22 cellular contexts compared by ENCODE assay signal in genomic region chr4:5018603-5019002, GRCh38. TPM values are rescaled to one million over a fixed set of nuclear protein-coding genes. Genes with fewer than 3 reads are reported as not detected.
A peak's percentile ranks its signal among the peaks of the same experiment; 100 is the strongest.
DNase-seq lines count a peak whose midpoint lies in the region; ATAC-seq and TF ChIP-seq lines count a peak whose summit lies in the region.
"Had no signal": no experiment of that assay in that cellular context is flagged by ENCODE, and none has a peak within 500 bp of the region (broad histone marks: within the 10 kb centered on the region; RNA-seq: fewer than 3 reads in every experiment).

No MANE protein-coding gene starts in this region.

- H3K27ac Mint-ChIP-seq in natural killer cell (peak overlapping the region in 1 of 2 donors; percentile 45), WTC11 (no peak overlapping the region)
- no peak overlapping the region for H3K27ac Mint-ChIP-seq in natural killer cell treated with Interleukin-12 subunit alpha and Interleukin-12 subunit beta and Interleukin-15 and Interleukin-18, amount 100 ng/mL, for 72 hours
- H3K27ac Mint-ChIP-seq: activated naive CD8-positive, alpha-beta T cell treated with anti-CD3 and anti-CD28 coated beads for 36 hours; type B pancreatic cell had no signal

- intact Hi-C loops in natural killer cell (cut with micrococcal nuclease) (no loop called here), tibial artery (cut with DNase I; ENCODE audit: low total_unique reads) (no loop called here)

- peaks cover 0 to 5% (median 2%) of the 10 kb centered on the region in 4 donors for H3K4me1 ChIP-seq in tibial artery
- H3K4me1 ChIP-seq: parathyroid adenoma, right lobe of liver had no signal

- H3K4me3 Mint-ChIP-seq in natural killer cell (peak overlapping the region; percentile 21), WTC11 (peak overlapping the region; percentile 36)
- no peak overlapping the region for H3K4me3 Mint-ChIP-seq in natural killer cell treated with Interleukin-12 subunit alpha and Interleukin-12 subunit beta and Interleukin-15 and Interleukin-18, amount 100 ng/mL, for 72 hours
- H3K4me3 Mint-ChIP-seq: activated naive CD8-positive, alpha-beta T cell treated with anti-CD3 and anti-CD28 coated beads for 36 hours had no signal

- H3K36me3 ChIP-seq in tibial artery = no peaks in the 10 kb centered on the region
- H3K36me3 ChIP-seq: BLaER1, right lobe of liver had no signal

- ATAC-seq in natural killer cell = peak in 2 of 3 donors; percentile 29 to 71
- ATAC-seq in natural killer cell treated with Interleukin-12 subunit alpha and Interleukin-12 subunit beta and Interleukin-15 and Interleukin-18, amount 100 ng/mL, for 72 hours = no peak
- ATAC-seq in WTC11 = no peak; the same call in 1 of the 2 replicates
- ATAC-seq in GM21723 (IDR thresholded peaks at IDR 0.05; ENCODE audit: unreplicated experiment) = no peak
- ATAC-seq: right lobe of liver, Right ventricle myocardium inferior had no signal

- peaks cover 0 to 4% (median 0%) of the 10 kb centered on the region in 3 donors for H3K9me3 ChIP-seq in tibial artery
- H3K9me3 ChIP-seq: BLaER1, right lobe of liver had no signal

- no peak overlapping the region for H3K27ac ChIP-seq in tibial artery
- H3K27ac ChIP-seq: parathyroid adenoma, right lobe of liver had no signal

- H3K36me3 Mint-ChIP-seq in natural killer cell = no peaks in the 10 kb centered on the region
- no peaks in the 10 kb centered on the region for H3K36me3 Mint-ChIP-seq in natural killer cell treated with Interleukin-12 subunit alpha and Interleukin-12 subunit beta and Interleukin-15 and Interleukin-18, amount 100 ng/mL, for 72 hours
- no peaks in the 10 kb centered on the region for H3K36me3 Mint-ChIP-seq in WTC11
- H3K36me3 Mint-ChIP-seq: activated naive CD8-positive, alpha-beta T cell treated with anti-CD3 and anti-CD28 coated beads for 36 hours; type B pancreatic cell had no signal

- peaks cover 0 to 17% of the 10 kb centered on the region in 2 donors for H3K27me3 ChIP-seq in tibial artery
- H3K27me3 ChIP-seq: right lobe of liver had no signal

- DNase-seq in natural killer cell (no peak), WTC11 (ENCODE audit: low spot score) (no peak), islet precursor cell (peak; percentile 30), AG08396 (ENCODE audit: low spot score) (no peak), tibial artery (no peak), NCI-H2171 (lab: John Stamatoyannopoulos, UW) (no peak)
- no peak for DNase-seq in natural killer cell treated with Interleukin-12 subunit alpha and Interleukin-12 subunit beta and Interleukin-15 and Interleukin-18, amount 100 ng/mL, for 72 hours (ENCODE audit: low spot score)
- DNase-seq: activated CD4-positive, alpha-beta T cell treated with anti-CD3 and anti-CD28 coated beads, Interleukin-2, amount 50 U/mL, for 1 hour; GOT3; hippocampal formation; kidney; NCI-H1436 treated with DMSO at 0.1 percent for 48 hours; NCI-H82; right lobe of liver; T-helper 1 cell had no signal

- H3K27me3 Mint-ChIP-seq in natural killer cell (ENCODE audit: low read depth in 2 of 2) (peaks cover 6 to 23% of the 10 kb centered on the region in 2 donors), WTC11 (ENCODE audit: low read depth) (peaks cover 14% of the 10 kb centered on the region)
- H3K27me3 Mint-ChIP-seq in natural killer cell treated with Interleukin-12 subunit alpha and Interleukin-12 subunit beta and Interleukin-15 and Interleukin-18, amount 100 ng/mL, for 72 hours = peaks cover 8 to 22% of the 10 kb centered on the region in 2 donors

- TF ChIP-seq CTCF in natural killer cell (IDR thresholded peaks at IDR 0.05) (no peak), WTC11 (IDR thresholded peaks at IDR 0.05) (no peak), tibial artery (IDR thresholded peaks at IDR 0.05) (no peak)

- H3K4me1 Mint-ChIP-seq in natural killer cell (peaks cover 15 to 29% of the 10 kb centered on the region in 2 donors), WTC11 (peaks cover 11% of the 10 kb centered on the region)
- peaks cover 0 to 6% of the 10 kb centered on the region in 2 donors for H3K4me1 Mint-ChIP-seq in natural killer cell treated with Interleukin-12 subunit alpha and Interleukin-12 subunit beta and Interleukin-15 and Interleukin-18, amount 100 ng/mL, for 72 hours (ENCODE audit: low read depth in 2 of 2)

- H3K4me3 ChIP-seq in tibial artery = no peak overlapping the region
- H3K4me3 ChIP-seq: right lobe of liver had no signal

- H3K9me3 Mint-ChIP-seq in natural killer cell (no peaks in the 10 kb centered on the region), WTC11 (peaks cover 8% of the 10 kb centered on the region)
- no peaks in the 10 kb centered on the region for H3K9me3 Mint-ChIP-seq in natural killer cell treated with Interleukin-12 subunit alpha and Interleukin-12 subunit beta and Interleukin-15 and Interleukin-18, amount 100 ng/mL, for 72 hours
- H3K9me3 Mint-ChIP-seq: activated naive CD8-positive, alpha-beta T cell treated with anti-CD3 and anti-CD28 coated beads for 36 hours had no signal

- POLR2A ChIA-PET in WTC11 (lab: Charles Lee) = no interaction called here

- CTCF ChIA-PET in WTC11 (lab: Charles Lee) = interaction anchor here (0.7 to 1.3 kb wide), 2 partner anchors 33 kb away, joined by 4 to 9 read pairs; partner anchors contain the start of gene STK32B

TF ChIP-seq in WTC11, 78 proteins besides CTCF, POLR2A, EP300 and RAD21:
- TF ChIP-seq ZNF219 (CRISPR knock-in tag; IDR thresholded peaks at IDR 0.05; ENCODE audit: borderline replicate concordance) = no peak
- TF ChIP-seq NR1H2 (CRISPR knock-in tag; IDR thresholded peaks at IDR 0.05) = no peak
- no peak for TF ChIP-seq MXD4 (CRISPR knock-in tag; IDR thresholded peaks at IDR 0.05; ENCODE audit: borderline replicate concordance)
- TF ChIP-seq JAZF1 (CRISPR knock-in tag; IDR thresholded peaks at IDR 0.05) = no peak
- no peak for TF ChIP-seq ZNF416 (CRISPR knock-in tag; IDR thresholded peaks at IDR 0.05)
- 0 out of 2 replicates have a peak, but pooled peaks have one; percentile 14 for TF ChIP-seq ZNF263 (CRISPR knock-in tag; IDR thresholded peaks at IDR 0.05; ENCODE audit: low read depth)
- TF ChIP-seq ZNF138 (CRISPR knock-in tag; conservative IDR thresholded peaks at IDR 0.05) = no peak
- TF ChIP-seq ATF2 (CRISPR knock-in tag; IDR thresholded peaks at IDR 0.05; ENCODE audit: borderline replicate concordance, low read depth) = no peak

RNA-seq across cellular contexts. Expression of gene CYTL1, which starts 0.7 kb away (rescaled TPM):
- total RNA-seq in natural killer cell = 1 to 10 TPM in 2 of 3 donors, under 1 TPM in 1; 1.00 to 4.4 (median 1.9) TPM
- total RNA-seq in natural killer cell treated with Interleukin-12 subunit alpha and Interleukin-12 subunit beta and Interleukin-15 and Interleukin-18, amount 100 ng/mL, for 72 hours = not detected
- 3.2 to 7.9 TPM (median 7.1 TPM) in 3 replicates for total RNA-seq in WTC11 (2021)
- total RNA-seq: activated naive CD8-positive, alpha-beta T cell treated with anti-CD3 and anti-CD28 coated beads for 36 hours; myocyte had no signal

RNA-seq across cellular contexts. Expression of gene STK32B, which starts 32.7 kb away (rescaled TPM):
- under 1 TPM in 2 of 3 donors, not detected in 1; 0.32 to 0.33 TPM for total RNA-seq in natural killer cell
- total RNA-seq in natural killer cell treated with Interleukin-12 subunit alpha and Interleukin-12 subunit beta and Interleukin-15 and Interleukin-18, amount 100 ng/mL, for 72 hours = not detected
- total RNA-seq in WTC11 (2021) = 1.2 to 1.9 TPM (median 1.6 TPM) in 3 replicates
- total RNA-seq: activated naive CD8-positive, alpha-beta T cell treated with anti-CD3 and anti-CD28 coated beads for 36 hours had no signal

Comparison
In these comparisons a context has a peak if more than half of its experiments do, and no peak if none do; other contexts are left out.
1. ATAC-seq: peak in natural killer cell (2 of 3); none in natural killer cell treated with Interleukin-12 subunit alpha and Interleukin-12 subunit beta and Interleukin-15 and Interleukin-18, amount 100 ng/mL, for 72 hours (0 of 2), WTC11 (single experiment) and GM21723 (single experiment).